Comparison of ENCODE assay signal across 8 cellular contexts in genomic region chr16:88803264-88803987, GRCh38. TPM values are rescaled to one million over a fixed set of nuclear protein-coding genes. Genes with fewer than 3 reads are reported as not detected.
DNase-seq lines count a peak whose midpoint lies in the region; ATAC-seq and TF ChIP-seq lines count a peak whose summit lies in the region.

TSS of gene CDT1 (plus strand) at chr16:88803789. CDS start at chr16:88803832, 43 bp downstream.

- peak within 1 kb of the TSS; percentile 87 to 93 (median 92) for H3K4me3 Mint-ChIP-seq in CD4-positive, CD25-positive, alpha-beta regulatory T cell
- H3K4me3 Mint-ChIP-seq in neural progenitor cell: peak within 1 kb of the TSS; percentile 91

- H2AFZ ChIP-seq in KMS-11 (ENCODE audit: low read depth) (peak within 1 kb of the TSS; percentile 90), neural progenitor cell (replicated peaks) (peak within 1 kb of the TSS; percentile 80)

- H4K20me1 ChIP-seq in KMS-11 (ENCODE audit: insufficient read depth): no peaks in the 10 kb centered on the region; the same call in 1 of the 2 replicates
- H4K20me1 ChIP-seq in neural progenitor cell (ENCODE audit: low read depth): peaks cover 32% of the 10 kb centered on the region

- no peaks in the 10 kb centered on the region for H3K27me3 ChIP-seq in CD4-positive, CD25-positive, alpha-beta regulatory T cell (ENCODE audit: control insufficient read depth, insufficient read depth, low read length)
- no peaks in the 10 kb centered on the region for H3K27me3 ChIP-seq in KMS-11 (ENCODE audit: insufficient read depth, low read depth)
- no peaks in the 10 kb centered on the region for H3K27me3 ChIP-seq in SJSA1 (replicated peaks)
- H3K27me3 ChIP-seq in foreskin keratinocyte: no peaks in the 10 kb centered on the region
- H3K27me3 ChIP-seq in neural progenitor cell: no peaks in the 10 kb centered on the region

- H3K4me3 ChIP-seq in CD4-positive, CD25-positive, alpha-beta regulatory T cell (ENCODE audit: low read depth, low read length): peak within 1 kb of the TSS; percentile 53
- no peak within 1 kb of the TSS for H3K4me3 ChIP-seq in KMS-11 (IDR thresholded peaks at IDR 0.05; ENCODE audit: insufficient read depth, low read depth, low read length)
- H3K4me3 ChIP-seq in SJSA1: peak within 1 kb of the TSS; percentile 65
- H3K4me3 ChIP-seq in neural progenitor cell: peak within 1 kb of the TSS; percentile 76

- H3K4me2 ChIP-seq in KMS-11 (peak within 1 kb of the TSS; percentile 84), neural progenitor cell (peak within 1 kb of the TSS; percentile 99)

- peaks cover 0 to 30% (median 11%) of the 10 kb centered on the region in 4 donors for H3K4me1 Mint-ChIP-seq in CD4-positive, CD25-positive, alpha-beta regulatory T cell
- no peaks in the 10 kb centered on the region for H3K4me1 Mint-ChIP-seq in neural progenitor cell

- H3K27me3 Mint-ChIP-seq in CD4-positive, CD25-positive, alpha-beta regulatory T cell: no peaks in the 10 kb centered on the region
- peaks cover 11% of the 10 kb centered on the region for H3K27me3 Mint-ChIP-seq in neural progenitor cell (ENCODE audit: insufficient read depth, low read depth)

- no peaks in the 10 kb centered on the region for H3K9me3 Mint-ChIP-seq in CD4-positive, CD25-positive, alpha-beta regulatory T cell
- H3K9me3 Mint-ChIP-seq in neural progenitor cell: no peaks in the 10 kb centered on the region

- no peaks in the 10 kb centered on the region for H3K9me3 ChIP-seq in CD4-positive, CD25-positive, alpha-beta regulatory T cell (ENCODE audit: control insufficient read depth in 2 of 2, low read length in 2 of 2)
- H3K9me3 ChIP-seq in SJSA1 (replicated peaks) (no peaks in the 10 kb centered on the region), neural progenitor cell (ENCODE audit: low read depth) (no peaks in the 10 kb centered on the region)

- DNase-seq in CD4-positive, CD25-positive, alpha-beta regulatory T cell: peak; percentile 79 to 85 (median 83)
- DNase-seq in SJSA1 (ENCODE audit: low read depth in 1 of 2, low spot score in 2 of 2) (peak; percentile 84 to 90), activated gamma-delta T cell (lab: John Stamatoyannopoulos, UW) (peak; percentile 76), foreskin keratinocyte (peak in 1 of 2 donors; percentile 42), neural progenitor cell (ENCODE audit: low spot score) (peak; percentile 92), stromal cell of bone marrow (ENCODE audit: low read depth) (peak; percentile 56)

- H3K36me3 Mint-ChIP-seq in CD4-positive, CD25-positive, alpha-beta regulatory T cell: peaks cover 1% of the 10 kb centered on the region
- H3K36me3 Mint-ChIP-seq in neural progenitor cell: peaks cover 1% of the 10 kb centered on the region

- peak; percentile 59 to 62 for ATAC-seq in CD4-positive, CD25-positive, alpha-beta regulatory T cell (ENCODE audit: low read depth in 2 of 2)
- ATAC-seq in GM21360 (IDR thresholded peaks at IDR 0.05; ENCODE audit: unreplicated experiment) (peak; percentile 47), foreskin keratinocyte (peak; percentile 37)

- H3K79me2 ChIP-seq in KMS-11 (ENCODE audit: insufficient read depth, low read depth) (peaks cover 32% of the 10 kb centered on the region), neural progenitor cell (ENCODE audit: low read depth) (peaks cover 35% of the 10 kb centered on the region)

- TF ChIP-seq CTCF in KMS-11 (conservative IDR thresholded peaks at IDR 0.05; ENCODE audit: low read depth, low read length) (no peak), foreskin keratinocyte (conservative IDR thresholded peaks at IDR 0.05) (no peak), neural progenitor cell (IDR thresholded peaks at IDR 0.05) (no peak)

- peaks cover 40% of the 10 kb centered on the region for H3F3A ChIP-seq in neural progenitor cell (ENCODE audit: low read depth)

- peak within 1 kb of the TSS; percentile 60 to 85 (median 83) for H3K27ac Mint-ChIP-seq in CD4-positive, CD25-positive, alpha-beta regulatory T cell
- H3K27ac Mint-ChIP-seq in neural progenitor cell: no peak within 1 kb of the TSS

- peak within 1 kb of the TSS; percentile 57 for H3K27ac ChIP-seq in CD4-positive, CD25-positive, alpha-beta regulatory T cell (ENCODE audit: insufficient read depth, low read length, poor library complexity, severe bottlenecking)
- H3K27ac ChIP-seq in KMS-11 (peak within 1 kb of the TSS; percentile 43; the same call in 1 of the 2 replicates), SJSA1 (peak within 1 kb of the TSS; percentile 56), foreskin keratinocyte (peak within 1 kb of the TSS; percentile 51), neural progenitor cell (no peak within 1 kb of the TSS)

- peak within 1 kb of the TSS; percentile 77 for H3K9ac ChIP-seq in KMS-11
- H3K9ac ChIP-seq in neural progenitor cell: peak within 1 kb of the TSS; percentile 83

- peaks cover 28% of the 10 kb centered on the region for H3K4me1 ChIP-seq in CD4-positive, CD25-positive, alpha-beta regulatory T cell (ENCODE audit: control insufficient read depth, insufficient read depth, low read length, poor library complexity, severe bottlenecking)
- H3K4me1 ChIP-seq in KMS-11 (ENCODE audit: low read depth, poor library complexity, severe bottlenecking): peaks cover 27% of the 10 kb centered on the region
- H3K4me1 ChIP-seq in SJSA1 (replicated peaks): peaks cover 41% of the 10 kb centered on the region
- no peaks in the 10 kb centered on the region for H3K4me1 ChIP-seq in foreskin keratinocyte
- peaks cover 9% of the 10 kb centered on the region for H3K4me1 ChIP-seq in neural progenitor cell

- no peaks in the 10 kb centered on the region for H3K36me3 ChIP-seq in CD4-positive, CD25-positive, alpha-beta regulatory T cell (ENCODE audit: control insufficient read depth, insufficient read depth, low read length)
- H3K36me3 ChIP-seq in KMS-11 (ENCODE audit: insufficient read depth) (peaks cover 6% of the 10 kb centered on the region; the same call in 1 of the 2 replicates), SJSA1 (peaks cover 43% of the 10 kb centered on the region), neural progenitor cell (no peaks in the 10 kb centered on the region)

RNA-seq across cellular contexts. Expression of gene CDT1, which starts in this region (rescaled TPM):
- 4.8 TPM for total RNA-seq in CD4-positive, CD25-positive, alpha-beta regulatory T cell
- 1 to 10 TPM in 2 of 4 donors, under 1 TPM in 2; 0.60 to 1.4 (median 1.2) TPM for polyA plus RNA-seq in CD4-positive, CD25-positive, alpha-beta regulatory T cell
- 36.7 and 45.7 TPM in 2 replicates for total RNA-seq in SJSA1 (2014; rRNA removed; shearing (Covaris generic))
- total RNA-seq in foreskin keratinocyte: 24.1 and 26.3 TPM in 2 replicates
- 27.5 and 27.9 TPM in 2 replicates for polyA plus RNA-seq in foreskin keratinocyte
- 7.8 and 57.9 TPM in 2 replicates for total RNA-seq in neural progenitor cell (ENCODE audit: low replicate concordance)

Comparison
In these comparisons a context has a peak if more than half of its experiments do, and no peak if none do; other contexts are left out.
1. RNA of gene CDT1 (polyA plus RNA-seq): 27.5 to 27.9 TPM in foreskin keratinocyte; 0.60 to 1.4 TPM in CD4-positive, CD25-positive, alpha-beta regulatory T cell; every median in the first group is over 10 times any median in the second.
2. Peak in every context shown above with its lines, with median percentiles within 50 percentile points of each other: ATAC-seq.